ENCODE assay signal across 8 cellular contexts in genomic region chr2:68653538-68653982, GRCh38.
A peak's percentile ranks its signal among the peaks of the same experiment; 100 is the strongest.
DNase-seq lines count a peak whose midpoint lies in the region; ATAC-seq and TF ChIP-seq lines count a peak whose summit lies in the region.
"Had no signal": no experiment of that assay in that cellular context is flagged by ENCODE, and none has a peak within 500 bp of the region (broad histone marks: within the 10 kb centered on the region; RNA-seq: fewer than 3 reads in every experiment).

No MANE protein-coding gene starts in this region.

- ATAC-seq in GM18909 (IDR thresholded peaks at IDR 0.05; ENCODE audit: poor library complexity, unreplicated experiment) (peak; percentile 94), HG02885 (IDR thresholded peaks at IDR 0.05; ENCODE audit: poor library complexity, unreplicated experiment) (peak; percentile 94), SK-N-SH treated with all-trans-retinoic acid at 6 μM for 48 hours (peak; percentile 92)

- DNase-seq in cardiac fibroblast (ENCODE audit: low read depth in 2 of 2) = peak; percentile 78 to 92
- peak; percentile 15 for DNase-seq in smooth muscle cell of the brain vasculature (ENCODE audit: low read depth, low spot score)
- DNase-seq in HuH-7 (ENCODE audit: low spot score) = no peak
- DNase-seq in NCI-H1436 (lab: John Stamatoyannopoulos, UW) = no peak

- no peak for TF ChIP-seq CTCF in cardiac fibroblast (IDR thresholded peaks at IDR 0.05; ENCODE audit: low read depth, low read length)

- H3K4me3 ChIP-seq in cardiac fibroblast (replicated peaks in 1 of 2; ENCODE audit: low read depth in 2 of 2, low read length in 2 of 2) = no peak overlapping the region
- H3K4me3 ChIP-seq: skin epidermis had no signal

TF ChIP-seq in SK-N-SH treated with all-trans-retinoic acid at 6 μM for 48 hours, 23 proteins besides CTCF, POLR2A, EP300 and RAD21:
- no peak for TF ChIP-seq ISL1 (CRISPR knock-in tag; IDR thresholded peaks at IDR 0.05)
- TF ChIP-seq GLIS3 (CRISPR knock-in tag; IDR thresholded peaks at IDR 0.05) = no peak
- TF ChIP-seq ZNF8 (CRISPR knock-in tag; IDR thresholded peaks at IDR 0.05) = no peak
- no peak for TF ChIP-seq CSDC2 (CRISPR knock-in tag; IDR thresholded peaks at IDR 0.05)
- TF ChIP-seq ZFP3 (CRISPR knock-in tag; IDR thresholded peaks at IDR 0.05) = no peak
- TF ChIP-seq CSRNP3 (CRISPR knock-in tag; IDR thresholded peaks at IDR 0.05) = no peak
- TF ChIP-seq TCF4 (CRISPR knock-in tag; IDR thresholded peaks at IDR 0.05; ENCODE audit: borderline replicate concordance) = no peak
- TF ChIP-seq OSR1 (CRISPR knock-in tag; IDR thresholded peaks at IDR 0.05) = no peak
- no peak for TF ChIP-seq ZNF70 (CRISPR knock-in tag; IDR thresholded peaks at IDR 0.05)
- no peak for TF ChIP-seq ZNF565 (CRISPR knock-in tag; conservative IDR thresholded peaks at IDR 0.05; ENCODE audit: low read depth)
- no peak for TF ChIP-seq ZC3H10 (CRISPR knock-in tag; IDR thresholded peaks at IDR 0.05)
- TF ChIP-seq CREB5 (CRISPR knock-in tag; IDR thresholded peaks at IDR 0.05; ENCODE audit: low read depth) = no peak
- TF ChIP-seq PPARA (CRISPR knock-in tag; IDR thresholded peaks at IDR 0.05; ENCODE audit: borderline replicate concordance) = no peak
- no peak for TF ChIP-seq RARB (CRISPR knock-in tag; IDR thresholded peaks at IDR 0.05)
- no peak for TF ChIP-seq TSHZ2 (CRISPR knock-in tag; IDR thresholded peaks at IDR 0.05)
- no peak for TF ChIP-seq ARNTL (CRISPR knock-in tag; IDR thresholded peaks at IDR 0.05; ENCODE audit: borderline replicate concordance, low read depth)
- no peak for TF ChIP-seq SNAI2 (CRISPR knock-in tag; IDR thresholded peaks at IDR 0.05)
- no peak for TF ChIP-seq BACH2 (CRISPR knock-in tag; IDR thresholded peaks at IDR 0.05; ENCODE audit: borderline replicate concordance)

Comparison
In these comparisons a context has a peak if more than half of its experiments do, and no peak if none do; other contexts are left out.
1. DNase-seq: peak in cardiac fibroblast (2 of 2) and smooth muscle cell of the brain vasculature (single experiment); none in HuH-7 (single experiment) and NCI-H1436 (single experiment).
2. Peak in every context shown above with its lines, with median percentiles within 50 percentile points of each other: ATAC-seq.